Comparison of ENCODE assay signal across 1 cellular context in genomic region chr5:53560506-53561191, GRCh38.
A peak's percentile ranks its signal among the peaks of the same experiment; 100 is the strongest.
TF ChIP-seq lines count a peak whose summit lies in the region.

NDUFS4 (plus strand) TSS chr5:53560639; CDS start chr5:53560663, 24 bp downstream.

TF ChIP-seq in HepG2, 621 proteins besides CTCF, POLR2A, EP300 and RAD21 (continued from another document and continues in another):
- TF ChIP-seq HMGXB3 (CRISPR knock-in tag; IDR thresholded peaks at IDR 0.05; ENCODE audit: borderline replicate concordance) (no peak; the same call in 1 of the 2 replicates), KLF13 (CRISPR knock-in tag; IDR thresholded peaks at IDR 0.05) (no peak), ZNF496 (CRISPR knock-in tag; IDR thresholded peaks at IDR 0.05; ENCODE audit: insufficient replicate concordance) (no peak), ZNF703 (CRISPR knock-in tag; IDR thresholded peaks at IDR 0.05; ENCODE audit: borderline replicate concordance) (no peak), AHR (CRISPR knock-in tag; IDR thresholded peaks at IDR 0.05) (no peak), TERF1 (CRISPR knock-in tag; IDR thresholded peaks at IDR 0.05) (no peak), HOXA3 (CRISPR knock-in tag; IDR thresholded peaks at IDR 0.05) (peak; percentile 90), TFDP2 (CRISPR knock-in tag; IDR thresholded peaks at IDR 0.05) (peak; percentile 55; the same call in 1 of the 2 replicates), ZKSCAN5 (CRISPR knock-in tag; IDR thresholded peaks at IDR 0.05) (no peak), ZIK1 (CRISPR knock-in tag; IDR thresholded peaks at IDR 0.05; ENCODE audit: borderline replicate concordance, low read depth) (no peak), ZMYM3 (CRISPR knock-in tag; IDR thresholded peaks at IDR 0.05) (peak; percentile 84), ZNF468 (CRISPR knock-in tag; IDR thresholded peaks at IDR 0.05) (no peak), PRMT3 (CRISPR knock-in tag; IDR thresholded peaks at IDR 0.05; ENCODE audit: borderline replicate concordance, low read depth) (no peak), POLR2G (IDR thresholded peaks at IDR 0.05; ENCODE audit: low read depth, low read length) (peak; percentile 93), NCOA2 (CRISPR knock-in tag; IDR thresholded peaks at IDR 0.05) (peak; percentile 42; the same call in 1 of the 2 replicates), ZNF83 (CRISPR knock-in tag; IDR thresholded peaks at IDR 0.05; ENCODE audit: borderline replicate concordance) (no peak), ZNF207 (IDR thresholded peaks at IDR 0.05; ENCODE audit: borderline replicate concordance) (no peak), JUNB (CRISPR knock-in tag; IDR thresholded peaks at IDR 0.05; ENCODE audit: borderline replicate concordance) (no peak), SP5 (CRISPR knock-in tag; IDR thresholded peaks at IDR 0.05; ENCODE audit: borderline replicate concordance, low read depth) (no peak), ZNF577 (CRISPR knock-in tag; IDR thresholded peaks at IDR 0.05; ENCODE audit: borderline replicate concordance, low read depth) (no peak), CENPT (CRISPR knock-in tag; IDR thresholded peaks at IDR 0.05; ENCODE audit: low read depth) (no peak), ZNF589 (CRISPR knock-in tag; conservative IDR thresholded peaks at IDR 0.05) (peak; percentile 49; the same call in 1 of the 2 replicates), CC2D1A (CRISPR knock-in tag; IDR thresholded peaks at IDR 0.05) (no peak; the same call in 1 of the 2 replicates), ZNF3 (CRISPR knock-in tag; IDR thresholded peaks at IDR 0.05) (0 out of 2 replicates have a peak, but pooled peaks have one; percentile 37), ZNF678 (CRISPR knock-in tag; IDR thresholded peaks at IDR 0.05) (no peak), ZNF44 (CRISPR knock-in tag; IDR thresholded peaks at IDR 0.05) (peak; percentile 80; the same call in 1 of the 2 replicates), RARG (CRISPR knock-in tag; IDR thresholded peaks at IDR 0.05; ENCODE audit: low read depth) (no peak), SKI (IDR thresholded peaks at IDR 0.05; ENCODE audit: partially characterized antibody) (no peak), MAF1 (CRISPR knock-in tag; IDR thresholded peaks at IDR 0.05; ENCODE audit: borderline replicate concordance) (no peak; the same call in 1 of the 2 replicates), MEF2D (CRISPR knock-in tag; IDR thresholded peaks at IDR 0.05) (peak; percentile 77; the same call in 1 of the 2 replicates), TBL1XR1 (IDR thresholded peaks at IDR 0.05; ENCODE audit: borderline replicate concordance, low read length, partially characterized antibody) (no peak), EHMT2 (IDR thresholded peaks at IDR 0.05; ENCODE audit: borderline replicate concordance, low read depth, low read length) (peak; percentile 75; the same call in 1 of the 2 replicates), KLF11 (CRISPR knock-in tag; IDR thresholded peaks at IDR 0.05) (no peak), PRPF4 (IDR thresholded peaks at IDR 0.05; ENCODE audit: low read depth, low read length, poor library complexity, severe bottlenecking) (no peak), HCFC1 (IDR thresholded peaks at IDR 0.05; ENCODE audit: low read depth, low read length) (peak; percentile 45; the same call in 1 of the 2 replicates), HIC2 (CRISPR knock-in tag; IDR thresholded peaks at IDR 0.05; ENCODE audit: low read depth) (no peak), NR2C2 (CRISPR knock-in tag; IDR thresholded peaks at IDR 0.05; ENCODE audit: borderline replicate concordance) (peak; percentile 69), ATF5 (CRISPR knock-in tag; IDR thresholded peaks at IDR 0.05; ENCODE audit: low read depth) (no peak), PPARG (CRISPR knock-in tag; conservative IDR thresholded peaks at IDR 0.05) (peak; percentile 47), ZNF772 (CRISPR knock-in tag; IDR thresholded peaks at IDR 0.05) (no peak), NR3C1 (CRISPR knock-in tag; IDR thresholded peaks at IDR 0.05) (no peak), ZNF143 (CRISPR knock-in tag; IDR thresholded peaks at IDR 0.05) (no peak), PRDM4 (CRISPR knock-in tag; IDR thresholded peaks at IDR 0.05; ENCODE audit: borderline replicate concordance) (no peak), HDAC1 (CRISPR knock-in tag; IDR thresholded peaks at IDR 0.05) (peak; percentile 89), SIN3A (IDR thresholded peaks at IDR 0.05; ENCODE audit: borderline replicate concordance, low read depth, low read length) (no peak; the same call in 1 of the 2 replicates), CCDC6 (CRISPR knock-in tag; IDR thresholded peaks at IDR 0.05) (peak; percentile 67; the same call in 1 of the 2 replicates), DRAP1 (CRISPR knock-in tag; IDR thresholded peaks at IDR 0.05) (peak; percentile 85), SNAPC4 (CRISPR knock-in tag; IDR thresholded peaks at IDR 0.05) (peak; percentile 53; the same call in 1 of the 2 replicates)
